8 cellular contexts compared by ENCODE assay signal in genomic region chr6:87700351-87700728, GRCh38. TPM values are rescaled to one million over a fixed set of nuclear protein-coding genes. Genes with fewer than 3 reads are reported as not detected.
DNase-seq lines count a peak whose midpoint lies in the region; ATAC-seq and TF ChIP-seq lines count a peak whose summit lies in the region.

No MANE protein-coding gene starts in this region.

- H3K4me1 ChIP-seq in Panc1 (ENCODE audit: control insufficient read depth, insufficient read depth, low read length), result peaks cover 25% of the 10 kb centered on the region
- H3K4me1 ChIP-seq in esophagus muscularis mucosa, result peaks cover 41 to 50% (median 43%) of the 10 kb centered on the region in 4 donors
- peaks cover 5% of the 10 kb centered on the region for H3K4me1 ChIP-seq in parathyroid adenoma

- H3K36me3 ChIP-seq in Panc1 (ENCODE audit: control insufficient read depth, insufficient read depth, low read length) (no peaks in the 10 kb centered on the region; the same call in 1 of the 2 replicates), esophagus muscularis mucosa (no peaks in the 10 kb centered on the region), parathyroid adenoma (ENCODE audit: control insufficient read depth, insufficient read depth, low read length) (no peaks in the 10 kb centered on the region)

- no peak overlapping the region for H3K9ac ChIP-seq in parathyroid adenoma

- peak; percentile 29 for DNase-seq in G401 (ENCODE audit: low spot score)
- no peak for DNase-seq in Panc1 (ENCODE audit: low read depth, low spot score)
- DNase-seq in esophagus muscularis mucosa (ENCODE audit: extremely low spot score), result no peak
- no peak for DNase-seq in GM10248 (ENCODE audit: extremely low spot score)
- no peak for DNase-seq in NCI-H1930 (lab: John Stamatoyannopoulos, UW)

- in situ Hi-C loops in G401 (cut with HindIII; ENCODE audit: low sequenced_read_pairs), result no loop called here
- in situ Hi-C loops in Panc1 (cut with HindIII; ENCODE audit: low pct_unique_long_range_greater_than_20kb, low sequenced_read_pairs), result no loop called here

- no peaks in the 10 kb centered on the region for H3K9me3 ChIP-seq in Panc1 (ENCODE audit: control insufficient read depth, insufficient read depth, low read depth, low read length)
- no peaks in the 10 kb centered on the region for H3K9me3 ChIP-seq in esophagus muscularis mucosa
- no peaks in the 10 kb centered on the region for H3K9me3 ChIP-seq in parathyroid adenoma (ENCODE audit: control insufficient read depth, low read length)

- H3K4me3 ChIP-seq in Panc1 (ENCODE audit: low read depth in 2 of 2, low read length in 2 of 2), result peak overlapping the region; percentile 77 to 89
- peak overlapping the region; percentile 82 to 99 (median 94) for H3K4me3 ChIP-seq in esophagus muscularis mucosa
- peak overlapping the region; percentile 72 for H3K4me3 ChIP-seq in parathyroid adenoma (ENCODE audit: low read depth, low read length)

- TF ChIP-seq CTCF in Panc1 (IDR thresholded peaks at IDR 0.05) (no peak), esophagus muscularis mucosa (IDR thresholded peaks at IDR 0.05) (no peak), parathyroid adenoma (IDR thresholded peaks at IDR 0.05) (no peak), GM10248 (IDR thresholded peaks at IDR 0.05; ENCODE audit: control extremely low read depth, extremely low read depth, low read depth, missing control alignments) (no peak)

- no peaks in the 10 kb centered on the region for H3K27me3 ChIP-seq in Panc1 (ENCODE audit: control insufficient read depth, insufficient read depth, low read length)
- H3K27me3 ChIP-seq in esophagus muscularis mucosa, result no peaks in the 10 kb centered on the region
- H3K27me3 ChIP-seq in parathyroid adenoma (ENCODE audit: control insufficient read depth, insufficient read depth, low read length), result no peaks in the 10 kb centered on the region

- H3K27ac ChIP-seq in Panc1 (ENCODE audit: low read length), result peak overlapping the region; percentile 94
- H3K27ac ChIP-seq in esophagus muscularis mucosa (replicated peaks in 1 of 4), result peak overlapping the region; percentile 92 to 99 (median 98)
- H3K27ac ChIP-seq in parathyroid adenoma, result peak overlapping the region; percentile 90

- CTCF ChIA-PET in Panc1 (lab: Charles Lee), result no interaction called here
- CTCF ChIA-PET in GM10248 (lab: Yijun Ruan, JAX), result interaction anchor here (1.2 to 1.7 kb wide), 2 partner anchors 11 to 13 kb away, joined by 5 to 6 read pairs; no protein-coding TSS in a partner anchor

- H3K79me2 ChIP-seq in parathyroid adenoma, result peaks cover 28% of the 10 kb centered on the region

- intact Hi-C loops in Panc1 (cut with micrococcal nuclease; ENCODE audit: unreplicated experiment), result no loop called here
- intact Hi-C loops in esophagus muscularis mucosa (cut with DNase I), result no loop called here

- BruUV-seq in Panc1 (replicated peaks; lab: Mats Ljungman, UMichigan), result TSS peak; percentile 77

- H2AFZ ChIP-seq in parathyroid adenoma, result peak overlapping the region; percentile 91

- WGBS in esophagus muscularis mucosa, result 12% methylated on average over 1 of the region's 1 CpG

- no peak for TF ChIP-seq POLR2A in esophagus muscularis mucosa (IDR thresholded peaks at IDR 0.05; ENCODE audit: low read depth)

- POLR2A ChIA-PET in Panc1 (lab: Charles Lee) (interaction anchor here (0.7 kb wide), 1 partner anchor 39 kb away, joined by 3 read pairs; no protein-coding TSS in a partner anchor), GM10248 (lab: Yijun Ruan, JAX) (interaction anchor here (0.6 kb wide), 2 partner anchors 16 to 1169 kb away, joined by 3 to 7 read pairs; no protein-coding TSS in a partner anchor)

- ATAC-seq in Panc1 (no peak), GM19455 (IDR thresholded peaks at IDR 0.05; ENCODE audit: unreplicated experiment) (no peak), HG02678 (IDR thresholded peaks at IDR 0.05; ENCODE audit: unreplicated experiment) (no peak)

- no peak for TF ChIP-seq EP300 in esophagus muscularis mucosa (IDR thresholded peaks at IDR 0.05)

- peak overlapping the region; percentile 84 for H3K4me2 ChIP-seq in parathyroid adenoma (ENCODE audit: low read length)

RNA-seq across cellular contexts. Expression of gene AKIRIN2, which starts 1.7 kb away (rescaled TPM):
- 11.5 and 41.3 TPM in 2 replicates for total RNA-seq in G401 (2014; rRNA removed; shearing (Covaris generic))
- total RNA-seq in Panc1 (2021; ENCODE audit: unreplicated experiment) (47.6 TPM), esophagus muscularis mucosa (10 to 100 TPM; 17.4 to 24.0 (median 21.7) TPM)
- polyA plus RNA-seq in Panc1 (2012; ENCODE audit: insufficient read length), result 30.3 TPM
